Comparison of ENCODE assay signal across 10 cellular contexts in the genomic region with DNA sequence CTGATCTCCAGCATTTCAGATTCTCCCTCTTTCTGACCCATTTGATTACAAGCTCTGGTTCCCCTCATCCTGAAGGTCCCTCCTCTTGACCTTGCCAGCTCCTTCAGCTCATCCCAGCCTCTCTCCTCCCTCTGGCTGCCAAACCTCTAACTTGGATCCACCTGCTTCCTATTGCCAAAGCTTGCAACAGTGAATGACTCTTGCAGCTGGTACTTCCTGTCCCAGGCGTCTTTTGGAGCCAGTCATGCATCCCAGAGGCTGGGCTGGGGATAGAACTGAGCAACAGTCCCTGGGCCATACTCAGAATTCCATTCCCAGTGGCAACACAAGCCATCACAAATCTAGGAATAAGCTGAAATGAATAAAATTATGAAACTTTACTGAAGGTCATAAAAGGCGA. TPM values are rescaled to one million over a fixed set of nuclear protein-coding genes. Genes with fewer than 3 reads are reported as not detected.
DNase-seq lines count a peak whose midpoint lies in the region; ATAC-seq and TF ChIP-seq lines count a peak whose summit lies in the region.
"Had no signal": no experiment of that assay in that cellular context is flagged by ENCODE, and none has a peak within 500 bp of the region (broad histone marks: within the 10 kb centered on the region; RNA-seq: fewer than 3 reads in every experiment).

No MANE protein-coding gene starts in this region.

- peaks cover 14% of the 10 kb centered on the region for H3K27me3 Mint-ChIP-seq in brain

- H3K27ac Mint-ChIP-seq in brain: peak overlapping the region in 4 of 5 experiments; percentile 61 to 88 (median 82)

- DNase-seq in AG20443 (ENCODE audit: low spot score): peak; percentile 95
- DNase-seq in HS-5 (ENCODE audit: low read depth): peak; percentile 83
- DNase-seq in myocyte (ENCODE audit: low read depth): peak; percentile 84
- DNase-seq in GM13976 (ENCODE audit: low spot score): no peak
- DNase-seq in KG1 (lab: John Stamatoyannopoulos, UW): no peak
- DNase-seq: activated gamma-delta T cell, Karpas-422 had no signal

- ATAC-seq in GM18907 (IDR thresholded peaks at IDR 0.05; ENCODE audit: unreplicated experiment) (no peak), HG02973 (IDR thresholded peaks at IDR 0.05; ENCODE audit: unreplicated experiment) (no peak)

- H3K4me3 Mint-ChIP-seq in brain: peak overlapping the region in 1 of 5 experiments; percentile 44

- peaks cover 12% of the 10 kb centered on the region for H3K4me1 Mint-ChIP-seq in brain

- no peaks in the 10 kb centered on the region for H3K36me3 Mint-ChIP-seq in brain

- TF ChIP-seq CTCF in brain (conservative IDR thresholded peaks at IDR 0.05) (no peak), GM13976 (IDR thresholded peaks at IDR 0.05; ENCODE audit: borderline replicate concordance, control extremely low read depth, extremely low read depth, insufficient read depth, missing control alignments) (no peak)

- H3K9me3 Mint-ChIP-seq in brain: peaks cover 0 to 8% (median 2%) of the 10 kb centered on the region in 5 experiments

- in situ Hi-C loops in GM13976 (cut with MboI; ENCODE audit: low sequenced_read_pairs, unreplicated experiment): no loop called here

RNA-seq across cellular contexts. Expression of gene SPOCD1, which starts 27.7 kb away (rescaled TPM):
- 1.7 TPM for polyA plus RNA-seq in brain (ENCODE audit: insufficient read depth, low read depth, low replicate concordance)
- 8.9 and 9.7 TPM in 2 replicates for total RNA-seq in myocyte
- 4.7 TPM for polyA plus RNA-seq in myocyte (2012)

Comparison
In these comparisons a context has a peak if more than half of its experiments do, and no peak if none do; other contexts are left out.
1. DNase-seq: peak in AG20443 (single experiment), HS-5 (single experiment) and myocyte (single experiment); none in GM13976 (single experiment) and KG1 (single experiment).